In the genomic region with DNA sequence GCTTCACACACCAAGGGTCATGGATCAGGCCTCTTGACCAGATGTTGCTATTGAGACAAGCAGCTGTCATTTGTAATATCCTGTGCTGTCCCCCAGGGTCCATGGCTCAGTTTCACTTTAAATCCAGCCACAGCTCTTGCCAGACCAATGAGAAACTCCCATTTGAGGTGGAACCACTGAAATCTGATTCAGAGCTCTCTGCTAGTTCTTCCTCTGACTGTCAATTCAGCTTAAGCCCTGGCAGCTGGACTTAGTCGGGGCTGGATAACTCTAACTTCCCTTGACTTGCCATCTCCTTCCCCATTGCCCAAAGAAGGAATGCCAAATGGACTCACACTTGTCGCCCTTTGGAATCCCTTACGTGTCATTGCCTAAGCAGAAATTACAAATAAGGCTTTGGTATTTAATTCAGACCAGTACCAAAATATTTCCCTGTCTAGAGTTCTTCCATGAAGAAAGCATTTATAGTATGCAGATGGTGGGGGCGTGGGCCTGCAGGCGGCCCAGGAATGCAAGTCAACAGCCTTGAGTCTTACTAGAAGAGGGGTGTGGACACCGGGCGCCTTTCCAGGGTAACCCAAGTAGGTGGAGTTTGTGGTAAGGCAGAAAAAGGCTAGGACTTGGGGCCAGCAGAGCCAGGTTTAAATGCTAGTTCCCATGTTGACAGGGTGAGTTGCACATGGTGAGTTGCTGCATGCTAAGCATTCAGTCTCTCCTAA, we compare ENCODE assay signal across 9 cellular contexts.
DNase-seq lines count a peak whose midpoint lies in the region; ATAC-seq, FAIRE-seq and TF ChIP-seq lines count a peak whose summit lies in the region.
"Had no signal": no experiment of that assay in that cellular context is flagged by ENCODE, and none has a peak within 500 bp of the region (broad histone marks: within the 10 kb centered on the region; RNA-seq: fewer than 3 reads in every experiment).

No MANE protein-coding gene starts in this region.

- ATAC-seq in HG03457 (IDR thresholded peaks at IDR 0.05; ENCODE audit: unreplicated experiment) (peak; percentile 77), WTC11 (peak; percentile 72)

- H3K9me3 ChIP-seq in tibial artery = no peaks in the 10 kb centered on the region

- POLR2A ChIA-PET in WTC11 (lab: Charles Lee) = no interaction called here

- H3K27ac ChIP-seq in tibial artery = peak overlapping the region; percentile 56 to 79

- H3K4me1 Mint-ChIP-seq in WTC11 = peaks cover 29% of the 10 kb centered on the region
- H3K4me1 Mint-ChIP-seq: activated naive CD8-positive, alpha-beta T cell treated with anti-CD3 and anti-CD28 coated beads, Interleukin-2, amount 10 ng/mL, durations not matched to agents 7 days and 5 days had no signal

- H3K36me3 ChIP-seq in tibial artery = no peaks in the 10 kb centered on the region

- no peak for FAIRE-seq in GM12892 (lab: Jason Lieb, UNC)

- H3K9me3 Mint-ChIP-seq in WTC11 = peaks cover 4% of the 10 kb centered on the region
- H3K9me3 Mint-ChIP-seq: activated naive CD8-positive, alpha-beta T cell treated with anti-CD3 and anti-CD28 coated beads, Interleukin-2, amount 10 ng/mL, durations not matched to agents 7 days and 5 days had no signal

- H3K4me3 ChIP-seq in tibial artery = peak overlapping the region in 1 of 2 donors; percentile 13

- CTCF ChIA-PET in WTC11 (lab: Charles Lee) = interaction anchor here (0.6 to 1.9 kb wide), 7 partner anchors 21 to 191 kb away, joined by 3 to 8 read pairs (median 4); no protein-coding TSS in a partner anchor

- peaks cover 0 to 33% (median 23%) of the 10 kb centered on the region in 4 donors for H3K4me1 ChIP-seq in tibial artery

- no peaks in the 10 kb centered on the region for H3K27me3 ChIP-seq in tibial artery

- H3K4me3 Mint-ChIP-seq in WTC11 = no peak overlapping the region
- H3K4me3 Mint-ChIP-seq: activated naive CD8-positive, alpha-beta T cell treated with anti-CD3 and anti-CD28 coated beads, Interleukin-2, amount 10 ng/mL, durations not matched to agents 7 days and 5 days had no signal

- intact Hi-C loops in tibial artery (cut with DNase I; ENCODE audit: low total_unique reads) = no loop called here

- H3K36me3 Mint-ChIP-seq in WTC11 = no peaks in the 10 kb centered on the region
- H3K36me3 Mint-ChIP-seq: activated naive CD8-positive, alpha-beta T cell treated with anti-CD3 and anti-CD28 coated beads, Interleukin-2, amount 10 ng/mL, durations not matched to agents 7 days and 5 days had no signal

- DNase-seq in NOMO-1 treated with dmso at 0.1 percent for 144 hours (lab: John Stamatoyannopoulos, UW; ENCODE audit: unreplicated experiment) = peak; percentile 8
- DNase-seq in NOMO-1 treated with DMSO at 0.1 percent for 48 hours (lab: John Stamatoyannopoulos, UW; ENCODE audit: unreplicated experiment) = no peak
- DNase-seq in WTC11 (ENCODE audit: low spot score) = peak; percentile 55
- DNase-seq in hepatic stellate cell (ENCODE audit: low spot score) = peak; percentile 86
- peak; percentile 90 to 96 for DNase-seq in tibial artery
- DNase-seq in SHP77 treated with DMSO at 0.1 percent for 48 hours (lab: John Stamatoyannopoulos, UW) = no peak
- no peak for DNase-seq in GM12892 (ENCODE audit: insufficient read length)
- DNase-seq: activated naive CD8-positive, alpha-beta T cell treated with anti-CD3 and anti-CD28 coated beads, Interleukin-2, amount 10 ng/mL, durations not matched to agents 7 days and 5 days had no signal

- H3K27ac Mint-ChIP-seq in WTC11 = peak overlapping the region; percentile 82
- H3K27ac Mint-ChIP-seq: activated naive CD8-positive, alpha-beta T cell treated with anti-CD3 and anti-CD28 coated beads, Interleukin-2, amount 10 ng/mL, durations not matched to agents 7 days and 5 days had no signal

- no peaks in the 10 kb centered on the region for H3K27me3 Mint-ChIP-seq in WTC11 (ENCODE audit: low read depth)

- TF ChIP-seq POLR2A in GM12892 (IDR thresholded peaks at IDR 0.05; ENCODE audit: low read depth, low read length) = no peak

- no peak for TF ChIP-seq CTCF in WTC11 (IDR thresholded peaks at IDR 0.05)
- no peak for TF ChIP-seq CTCF in tibial artery (IDR thresholded peaks at IDR 0.05)

TF ChIP-seq in WTC11, 78 proteins besides CTCF, POLR2A, EP300 and RAD21:
- no peak for TF ChIP-seq SOX15 (CRISPR knock-in tag; IDR thresholded peaks at IDR 0.05)
- TF ChIP-seq, protein P1, sequence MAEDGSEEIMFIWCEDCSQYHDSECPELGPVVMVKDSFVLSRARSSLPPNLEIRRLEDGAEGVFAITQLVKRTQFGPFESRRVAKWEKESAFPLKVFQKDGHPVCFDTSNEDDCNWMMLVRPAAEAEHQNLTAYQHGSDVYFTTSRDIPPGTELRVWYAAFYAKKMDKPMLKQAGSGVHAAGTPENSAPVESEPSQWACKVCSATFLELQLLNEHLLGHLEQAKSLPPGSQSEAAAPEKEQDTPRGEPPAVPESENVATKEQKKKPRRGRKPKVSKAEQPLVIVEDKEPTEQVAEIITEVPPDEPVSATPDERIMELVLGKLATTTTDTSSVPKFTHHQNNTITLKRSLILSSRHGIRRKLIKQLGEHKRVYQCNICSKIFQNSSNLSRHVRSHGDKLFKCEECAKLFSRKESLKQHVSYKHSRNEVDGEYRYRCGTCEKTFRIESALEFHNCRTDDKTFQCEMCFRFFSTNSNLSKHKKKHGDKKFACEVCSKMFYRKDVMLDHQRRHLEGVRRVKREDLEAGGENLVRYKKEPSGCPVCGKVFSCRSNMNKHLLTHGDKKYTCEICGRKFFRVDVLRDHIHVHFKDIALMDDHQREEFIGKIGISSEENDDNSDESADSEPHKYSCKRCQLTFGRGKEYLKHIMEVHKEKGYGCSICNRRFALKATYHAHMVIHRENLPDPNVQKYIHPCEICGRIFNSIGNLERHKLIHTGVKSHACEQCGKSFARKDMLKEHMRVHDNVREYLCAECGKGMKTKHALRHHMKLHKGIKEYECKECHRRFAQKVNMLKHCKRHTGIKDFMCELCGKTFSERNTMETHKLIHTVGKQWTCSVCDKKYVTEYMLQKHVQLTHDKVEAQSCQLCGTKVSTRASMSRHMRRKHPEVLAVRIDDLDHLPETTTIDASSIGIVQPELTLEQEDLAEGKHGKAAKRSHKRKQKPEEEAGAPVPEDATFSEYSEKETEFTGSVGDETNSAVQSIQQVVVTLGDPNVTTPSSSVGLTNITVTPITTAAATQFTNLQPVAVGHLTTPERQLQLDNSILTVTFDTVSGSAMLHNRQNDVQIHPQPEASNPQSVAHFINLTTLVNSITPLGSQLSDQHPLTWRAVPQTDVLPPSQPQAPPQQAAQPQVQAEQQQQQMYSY (CRISPR knock-in tag; IDR thresholded peaks at IDR 0.05) = peak; percentile 20; the same call in 1 of the 2 replicates

Comparison
In these comparisons a context has a peak if more than half of its experiments do, and no peak if none do; other contexts are left out.
1. DNase-seq: peak in NOMO-1 treated with dmso at 0.1 percent for 144 hours (single experiment), WTC11 (single experiment), hepatic stellate cell (single experiment) and tibial artery (2 of 2); none in NOMO-1 treated with DMSO at 0.1 percent for 48 hours (single experiment), SHP77 treated with DMSO at 0.1 percent for 48 hours (single experiment) and GM12892 (single experiment).